ENCODE assay signal across 19 cellular contexts in genomic region chr20:44756011-44756688, GRCh38. TPM values are rescaled to one million over a fixed set of nuclear protein-coding genes. Genes with fewer than 3 reads are reported as not detected.
DNase-seq lines count a peak whose midpoint lies in the region; ATAC-seq, FAIRE-seq and TF ChIP-seq lines count a peak whose summit lies in the region.
"Had no signal": no experiment of that assay in that cellular context is flagged by ENCODE, and none has a peak within 500 bp of the region (broad histone marks: within the 10 kb centered on the region; RNA-seq: fewer than 3 reads in every experiment).

No MANE protein-coding gene starts in this region.

- no peaks in the 10 kb centered on the region for H3K36me3 Mint-ChIP-seq in osteocyte (ENCODE audit: unreplicated experiment)
- H3K36me3 Mint-ChIP-seq: CD4-positive, CD25-positive, alpha-beta regulatory T cell; CD8-positive, alpha-beta memory T cell had no signal

- H3K4me3 ChIP-seq in H1 (ENCODE audit: extremely low read depth in 1 of 4, insufficient read depth in 2 of 4, low read depth in 3 of 4, low read length in 4 of 4): no peak overlapping the region

- H3K9ac ChIP-seq in H1 (replicated peaks in 1 of 4; ENCODE audit: extremely low read depth in 1 of 4, low read depth in 3 of 4, low read length in 3 of 4): no peak overlapping the region

- no peak overlapping the region for H2AFZ ChIP-seq in H1 (ENCODE audit: low read length)

- no peak overlapping the region for H3K56ac ChIP-seq in H1 (replicated peaks; ENCODE audit: insufficient read length, low read depth, low read length)

- no peak overlapping the region for H3K4me3 Mint-ChIP-seq in stimulated activated naive CD8-positive, alpha-beta T cell treated with anti-CD3 and anti-CD28 coated beads, Interleukin-15, amount 100 ng/mL, for 72 hours
- H3K4me3 Mint-ChIP-seq in osteocyte (ENCODE audit: unreplicated experiment): no peak overlapping the region
- H3K4me3 Mint-ChIP-seq: CD4-positive, CD25-positive, alpha-beta regulatory T cell; CD8-positive, alpha-beta memory T cell had no signal

- no peak overlapping the region for H3K27ac ChIP-seq in H1 (ENCODE audit: low read depth, low read length)

- H3K9me3 Mint-ChIP-seq in stimulated activated naive CD8-positive, alpha-beta T cell treated with anti-CD3 and anti-CD28 coated beads, Interleukin-15, amount 100 ng/mL, for 72 hours: no peaks in the 10 kb centered on the region
- H3K9me3 Mint-ChIP-seq in osteocyte (ENCODE audit: unreplicated experiment): no peaks in the 10 kb centered on the region
- H3K9me3 Mint-ChIP-seq: CD4-positive, CD25-positive, alpha-beta regulatory T cell; CD8-positive, alpha-beta memory T cell had no signal

- no peak overlapping the region for H3K27ac Mint-ChIP-seq in stimulated activated naive CD8-positive, alpha-beta T cell treated with anti-CD3 and anti-CD28 coated beads, Interleukin-15, amount 100 ng/mL, for 72 hours
- no peak overlapping the region for H3K27ac Mint-ChIP-seq in osteocyte (ENCODE audit: unreplicated experiment)

- H3K79me1 ChIP-seq in H1 (ENCODE audit: low read depth, low read length): no peaks in the 10 kb centered on the region

- H2BK20ac ChIP-seq in H1 (ENCODE audit: low read length): no peak overlapping the region

- no peak overlapping the region for H2BK120ac ChIP-seq in H1 (replicated peaks; ENCODE audit: low read depth, low read length)

- H4K8ac ChIP-seq in H1 (ENCODE audit: extremely low read depth, insufficient read depth, low read length): no peak overlapping the region

- TF ChIP-seq CTCF in H1 (IDR thresholded peaks at IDR 0.05; ENCODE audit: control extremely low read depth in 1 of 3, insufficient read depth in 1 of 3, low read depth in 1 of 3, low read length in 3 of 3): peak in 2 of 3 experiments; percentile 19 to 34; a peak in 3 of 4 replicates
- TF ChIP-seq CTCF in osteocyte (IDR thresholded peaks at IDR 0.05): no peak

- peaks cover 16% of the 10 kb centered on the region for H3K27me3 Mint-ChIP-seq in stimulated activated naive CD8-positive, alpha-beta T cell treated with anti-CD3 and anti-CD28 coated beads, Interleukin-15, amount 100 ng/mL, for 72 hours
- H3K27me3 Mint-ChIP-seq in osteocyte (ENCODE audit: unreplicated experiment): peaks cover 26% of the 10 kb centered on the region

- no peak for TF ChIP-seq RAD21 in H1 (IDR thresholded peaks at IDR 0.05 in 1 of 2, conservative IDR thresholded peaks at IDR 0.05 in 1 of 2; ENCODE audit: low read depth in 2 of 2, low read length in 2 of 2)

- no peak overlapping the region for H4K5ac ChIP-seq in H1 (ENCODE audit: insufficient read length, low read depth, low read length)

- no peak overlapping the region for H3K18ac ChIP-seq in H1 (ENCODE audit: extremely low read depth, low read length)

- no peaks in the 10 kb centered on the region for H3K79me2 ChIP-seq in H1 (ENCODE audit: control insufficient read depth in 1 of 2, insufficient read depth in 2 of 2, low read length in 2 of 2)

- H3K4me1 Mint-ChIP-seq in stimulated activated naive CD8-positive, alpha-beta T cell treated with anti-CD3 and anti-CD28 coated beads, Interleukin-15, amount 100 ng/mL, for 72 hours: no peaks in the 10 kb centered on the region
- no peaks in the 10 kb centered on the region for H3K4me1 Mint-ChIP-seq in osteocyte (ENCODE audit: unreplicated experiment)
- H3K4me1 Mint-ChIP-seq: CD4-positive, CD25-positive, alpha-beta regulatory T cell; CD8-positive, alpha-beta memory T cell had no signal

- peak; percentile 23 for ATAC-seq in stimulated activated naive CD8-positive, alpha-beta T cell treated with anti-CD3 and anti-CD28 coated beads, Interleukin-15, amount 100 ng/mL, for 72 hours
- ATAC-seq in stimulated activated naive CD8-positive, alpha-beta T cell treated with anti-CD3 and anti-CD28 coated beads, Interleukin-15, Interleukin-2, amounts not matched to agents 100 U/mL and 50 U/mL, for 24 hours: no peak

- CTCF ChIA-PET in H1 (lab: Charles Lee; ENCODE audit: partially characterized antibody): interaction anchor here (0.8 to 17.1 kb wide), 16 partner anchors 8 to 126 kb away, joined by 3 to 256 read pairs (median 5); partner anchors contain the start of gene KCNK15

- no peak overlapping the region for H3K4me2 ChIP-seq in H1 (ENCODE audit: insufficient read depth in 1 of 2, low read depth in 2 of 2, low read length in 2 of 2)

- peaks cover 0 to 10% (median under 1%) of the 10 kb centered on the region in 4 experiments; a peak in 1 of 7 replicates for H3K4me1 ChIP-seq in H1 (replicated peaks in 1 of 4; ENCODE audit: control insufficient read depth in 3 of 4, insufficient read depth in 4 of 4, low read length in 3 of 4)

- no peak overlapping the region for H2BK5ac ChIP-seq in H1 (ENCODE audit: low read depth, low read length)

- WGBS in H1 (ENCODE audit: extremely low coverage in 1 of 2, insufficient coverage in 1 of 2, insufficient read length in 1 of 2, insufficient replicate concordance in 2 of 2, low coverage in 1 of 2, low lambda C conversion rate in 2 of 2, missing lambda C conversion rate in 1 of 2), 2 experiments: 92% methylated on average over 17 of the region's 18 CpGs; no CpG with 5 or more reads in 1 of the 2 experiments

- no peak overlapping the region for H2AK5ac ChIP-seq in H1 (ENCODE audit: low read depth, low read length)

- H3K23me2 ChIP-seq in H1 (ENCODE audit: low read depth, low read length): no peaks in the 10 kb centered on the region

- no peak overlapping the region for H2BK12ac ChIP-seq in H1 (ENCODE audit: low read depth, low read length)

- POLR2A ChIA-PET in H1 (lab: Charles Lee; ENCODE audit: partially characterized antibody): interaction anchor here (1.0 to 1.8 kb wide), 2 partner anchors 9 to 10 kb away, joined by 4 to 6 read pairs; no protein-coding TSS in a partner anchor

- peaks cover 0 to 8% of the 10 kb centered on the region in 2 experiments for H4K20me1 ChIP-seq in H1 (replicated peaks in 1 of 2; ENCODE audit: control insufficient read depth in 1 of 2, insufficient read depth in 2 of 2, low read length in 2 of 2)

- intact Hi-C loops in posterior vena cava (cut with DNase I): no loop called here

- H2BK15ac ChIP-seq in H1 (ENCODE audit: low read length): no peak overlapping the region

- H3K14ac ChIP-seq in H1 (ENCODE audit: insufficient read length): no peak overlapping the region

- no peaks in the 10 kb centered on the region for H3K9me3 ChIP-seq in H1 (ENCODE audit: insufficient read depth in 2 of 2, low read depth in 1 of 2, low read length in 1 of 2)
- H3K9me3 ChIP-seq: BE2C had no signal

- no peak for TF ChIP-seq EP300 in H1 (IDR thresholded peaks at IDR 0.05; ENCODE audit: borderline replicate concordance in 1 of 2, low read depth in 2 of 2, low read length in 2 of 2)

- no peak for TF ChIP-seq POLR2A in H1 (IDR thresholded peaks at IDR 0.05; ENCODE audit: control extremely low read depth in 1 of 2, low read depth in 2 of 2, low read length in 2 of 2)

- H3K27me3 ChIP-seq in H1 (replicated peaks in 1 of 4; ENCODE audit: control insufficient read depth in 3 of 4, extremely low read depth in 1 of 4, insufficient read depth in 3 of 4, low read length in 3 of 4): no peaks in the 10 kb centered on the region
- H3K27me3 ChIP-seq: BE2C had no signal

- peak; percentile 68 for FAIRE-seq in HTR-8/SVneo (lab: Jason Lieb, UNC)
- no peak for FAIRE-seq in H1 (lab: Jason Lieb, UNC)

- no peak overlapping the region for H3K23ac ChIP-seq in H1 (ENCODE audit: insufficient read length)

- H3K4ac ChIP-seq in H1 (replicated peaks; ENCODE audit: insufficient read length, low read depth, low read length): no peak overlapping the region

- peaks cover 0 to 9% (median 2%) of the 10 kb centered on the region in 4 experiments; a peak in 3 of 8 replicates for H3K36me3 ChIP-seq in H1 (ENCODE audit: control insufficient read depth in 2 of 4, insufficient read depth in 4 of 4, low read length in 3 of 4)
- H3K36me3 ChIP-seq: BE2C had no signal

- no peak overlapping the region for H4K91ac ChIP-seq in H1 (replicated peaks; ENCODE audit: insufficient read length, low read length)

- DNase-seq in stimulated activated naive CD8-positive, alpha-beta T cell treated with anti-CD3 and anti-CD28 coated beads, Interleukin-15, amount 100 ng/mL, for 72 hours: no peak
- DNase-seq in stimulated activated naive CD8-positive, alpha-beta T cell treated with anti-CD3 and anti-CD28 coated beads, Interleukin-15, Interleukin-2, amounts not matched to agents 100 U/mL and 50 U/mL, for 24 hours: no peak
- no peak for DNase-seq in HTR-8/SVneo (ENCODE audit: insufficient read length, low spot score)
- no peak for DNase-seq in H1 (ENCODE audit: low read depth in 1 of 2, low spot score in 2 of 2)
- peak; percentile 37 for DNase-seq in posterior vena cava (ENCODE audit: low spot score)
- DNase-seq in NCI-H2029 (lab: John Stamatoyannopoulos, UW): no peak
- DNase-seq in osteocyte (ENCODE audit: extremely low spot score, unreplicated experiment): no peak
- no peak for DNase-seq in NCI-H187 treated with DMSO at 0.1 percent for 48 hours (lab: John Stamatoyannopoulos, UW)
- DNase-seq: BE2C; C1 segment of cervical spinal cord; CD4-positive, CD25-positive, alpha-beta regulatory T cell; CD8-positive, alpha-beta memory T cell; COR-L47; DMS153; DMS79; GDM1; KG1 had no signal

RNA-seq across cellular contexts. Expression of gene KCNK15, which starts 10.5 kb away (rescaled TPM):
- 0.24 and 0.33 TPM in 2 replicates for total RNA-seq in H1 (2021; fragmentation: NEBNext Ultra II Directional; extraction: Animal tissue kit (Norgen Biotek cat#: 25700))
- 0.33 and 0.74 TPM in 2 replicates for polyA plus RNA-seq in H1 (2011; rRNA removed)
- polyA plus RNA-seq in H1 (2011; cell fraction: cytosol; rRNA removed): 0.30 TPM
- polyA plus RNA-seq in H1 (2011; cell fraction: nucleus; rRNA removed): 0.54 TPM
- 0.17 to 0.52 TPM (median 0.37 TPM) in 4 replicates for polyA plus RNA-seq in H1 (2012, experiment 1 of 2)
- 0.22 TPM for polyA plus RNA-seq in H1 (2012, experiment 2 of 2)
- polyA plus RNA-seq in H1 (2013, experiment 1 of 2): 0.26 TPM
- polyA plus RNA-seq in H1 (2013, experiment 2 of 2): 0.26 TPM
- polyA minus RNA-seq in H1 (2011; rRNA and poly(A)+ RNA removed): 0.17 and 0.79 TPM in 2 replicates
- 0.66 TPM for polyA minus RNA-seq in H1 (2011; cell fraction: cytosol; rRNA and poly(A)+ RNA removed)
- 2.1 TPM for polyA minus RNA-seq in H1 (2011; cell fraction: nucleus; rRNA and poly(A)+ RNA removed)
- total RNA-seq in posterior vena cava (1 to 10 TPM; 4.1 to 4.5 TPM), osteocyte (17.5 and 21.5 TPM in 2 replicates)
- total RNA-seq: A172; CD4-positive, CD25-positive, alpha-beta regulatory T cell; Daoy had no signal
- polyA plus RNA-seq: CD4-positive, CD25-positive, alpha-beta regulatory T cell; CD8-positive, alpha-beta memory T cell had no signal

RNA-seq across cellular contexts. Expression of gene CCN5, which starts 41.0 kb away (rescaled TPM):
- total RNA-seq in H1 (2021; fragmentation: NEBNext Ultra II Directional; extraction: Animal tissue kit (Norgen Biotek cat#: 25700)): not detected in 2 replicates
- polyA plus RNA-seq in H1 (2011; rRNA removed): not detected in 2 replicates
- not detected for polyA plus RNA-seq in H1 (2011; cell fraction: cytosol; rRNA removed)
- not detected for polyA plus RNA-seq in H1 (2011; cell fraction: nucleus; rRNA removed)
- 0.07 TPM in 1 of 4 replicates, not detected in the others for polyA plus RNA-seq in H1 (2012, experiment 1 of 2)
- 0.10 TPM for polyA plus RNA-seq in H1 (2012, experiment 2 of 2)
- not detected for polyA plus RNA-seq in H1 (2013, experiment 1 of 2)
- polyA plus RNA-seq in H1 (2013, experiment 2 of 2): not detected
- polyA minus RNA-seq in H1 (2011; rRNA and poly(A)+ RNA removed): not detected in 2 replicates
- 6.5 TPM for polyA minus RNA-seq in H1 (2011; cell fraction: cytosol; rRNA and poly(A)+ RNA removed)
- 2.2 TPM for polyA minus RNA-seq in H1 (2011; cell fraction: nucleus; rRNA and poly(A)+ RNA removed)
- total RNA-seq in posterior vena cava: 100 to 1,000 TPM; 210 to 342 TPM
- total RNA-seq in osteocyte: 18.2 and 24.0 TPM in 2 replicates
- total RNA-seq: A172; CD4-positive, CD25-positive, alpha-beta regulatory T cell; CD8-positive, alpha-beta memory T cell; Daoy had no signal
- polyA plus RNA-seq: CD4-positive, CD25-positive, alpha-beta regulatory T cell; CD8-positive, alpha-beta memory T cell had no signal

RNA-seq across cellular contexts. Expression of gene RIMS4, which starts 54.2 kb away (rescaled TPM):
- 44.2 and 49.8 TPM in 2 replicates for total RNA-seq in H1 (2021; fragmentation: NEBNext Ultra II Directional; extraction: Animal tissue kit (Norgen Biotek cat#: 25700))
- 13.3 and 18.9 TPM in 2 replicates for polyA plus RNA-seq in H1 (2011; rRNA removed)
- polyA plus RNA-seq in H1 (2011; cell fraction: cytosol; rRNA removed): 14.4 TPM
- polyA plus RNA-seq in H1 (2011; cell fraction: nucleus; rRNA removed): 23.8 TPM
- 24.4 to 33.1 TPM (median 29.0 TPM) in 4 replicates for polyA plus RNA-seq in H1 (2012, experiment 1 of 2)
- 34.8 TPM for polyA plus RNA-seq in H1 (2012, experiment 2 of 2)
- 10.3 TPM for polyA plus RNA-seq in H1 (2013, experiment 1 of 2)
- 10.5 TPM for polyA plus RNA-seq in H1 (2013, experiment 2 of 2)
- polyA minus RNA-seq in H1 (2011; rRNA and poly(A)+ RNA removed): 26.1 and 29.8 TPM in 2 replicates
- polyA minus RNA-seq in H1 (2011; cell fraction: cytosol; rRNA and poly(A)+ RNA removed): 23.3 TPM
- 12.1 TPM for polyA minus RNA-seq in H1 (2011; cell fraction: nucleus; rRNA and poly(A)+ RNA removed)
- total RNA-seq in posterior vena cava: 1 to 10 TPM; 5.6 to 6.6 TPM
- 0.73 and 0.75 TPM in 2 replicates for total RNA-seq in osteocyte
- total RNA-seq: CD4-positive, CD25-positive, alpha-beta regulatory T cell; CD8-positive, alpha-beta memory T cell had no signal
- polyA plus RNA-seq: CD4-positive, CD25-positive, alpha-beta regulatory T cell; CD8-positive, alpha-beta memory T cell had no signal

Comparison
In these comparisons a context has a peak if more than half of its experiments do, and no peak if none do; other contexts are left out.
1. RNA of gene CCN5, which starts 41.0 kb away (total RNA-seq): 210 to 342 TPM in posterior vena cava and 18.2 to 24.0 TPM in osteocyte; not detected in H1; every median in the first group is over 10 times any median in the second.